29 cellular contexts compared by ENCODE assay signal in genomic region chr22:47121791-47122190, GRCh38.
"Had no signal": no experiment of that assay in that cellular context is flagged by ENCODE, and none has a peak within 500 bp of the region (broad histone marks: within the 10 kb centered on the region; RNA-seq: fewer than 3 reads in every experiment).

No MANE protein-coding gene starts in this region.

- H3K36me3 Mint-ChIP-seq: activated naive CD4-positive, alpha-beta T cell treated with anti-CD3 and anti-CD28 coated beads, Interleukin-2, amount 10 ng/mL, durations not matched to agents 7 days and 5 days had no signal

- H3K27me3 Mint-ChIP-seq: activated naive CD4-positive, alpha-beta T cell treated with anti-CD3 and anti-CD28 coated beads, Interleukin-2, amount 10 ng/mL, durations not matched to agents 7 days and 5 days; activated naive CD8-positive, alpha-beta T cell treated with anti-CD3 and anti-CD28 coated beads, Interleukin-2, amount 10 ng/mL, durations not matched to agents 7 days and 5 days; dendritic cell treated with granulocyte-macrophage colony-stimulating factor and Interleukin-4, amounts not matched to agents 40 ng/mL and 50 ng/mL, for 4 days; stimulated activated naive B cell treated with anti-CD40 and anti-IgM and Interleukin-4, amounts not matched to agents 10 μg/mL and 1 μg/mL and 100 μg/mL, for 72 hours had no signal

- H3K27me3 ChIP-seq: brain microvascular endothelial cell, pancreas, sigmoid colon, stomach, thyroid gland, upper lobe of left lung had no signal

- DNase-seq: activated CD4-positive, alpha-beta T cell treated with anti-CD3 and anti-CD28 coated beads for 4 hours; activated CD4-positive, alpha-beta T cell treated with anti-CD3 and anti-CD28 coated beads, Interleukin-2, amount 50 U/mL, for 4 hours; activated CD4-positive, CD25-positive, alpha-beta regulatory T cell; activated gamma-delta T cell; activated naive CD4-positive, alpha-beta T cell treated with anti-CD3 and anti-CD28 coated beads, Interleukin-2, amount 10 ng/mL, durations not matched to agents 7 days and 5 days; activated naive CD8-positive, alpha-beta T cell treated with anti-CD3 and anti-CD28 coated beads, Interleukin-2, amount 10 ng/mL, durations not matched to agents 7 days and 5 days; activated T-cell treated with anti-CD3 and anti-CD28 coated beads for 4 hours; brain microvascular endothelial cell; central memory CD4-positive, alpha-beta T cell; mesendoderm; nephron progenitor cell; retina; sigmoid colon; small intestine; stimulated activated CD4-positive, alpha-beta T cell treated with anti-CD3 and anti-CD28 coated beads, Interleukin-2, amount 100 ng/mL, for 24 hours; stimulated activated naive B cell treated with anti-CD40 and anti-IgM and Interleukin-4, amounts not matched to agents 10 μg/mL and 1 μg/mL and 100 μg/mL, for 72 hours; stomach; T-helper 1 cell; thyroid gland; upper lobe of left lung had no signal

- H3K4me3 ChIP-seq: pancreas, prostate gland, sigmoid colon, stomach, thyroid gland, upper lobe of left lung had no signal

- H3K27ac Mint-ChIP-seq: activated naive CD4-positive, alpha-beta T cell treated with anti-CD3 and anti-CD28 coated beads, Interleukin-2, amount 10 ng/mL, durations not matched to agents 7 days and 5 days; activated naive CD8-positive, alpha-beta T cell treated with anti-CD3 and anti-CD28 coated beads, Interleukin-2, amount 10 ng/mL, durations not matched to agents 7 days and 5 days; dendritic cell treated with granulocyte-macrophage colony-stimulating factor and Interleukin-4, amounts not matched to agents 40 ng/mL and 50 ng/mL, for 4 days; stimulated activated naive B cell treated with anti-CD40 and anti-IgM and Interleukin-4, amounts not matched to agents 10 μg/mL and 1 μg/mL and 100 μg/mL, for 72 hours had no signal

- FAIRE-seq: astrocyte, endometrium, frontal cortex, keratinocyte, pancreas, small intestine had no signal

- H3K9me3 ChIP-seq: pancreas, prostate gland, sigmoid colon, stomach, thyroid gland, upper lobe of left lung had no signal

- H3K27ac ChIP-seq: brain microvascular endothelial cell, epithelial cell of prostate, pancreas, prostate gland, sigmoid colon, stomach, thyroid gland, upper lobe of left lung had no signal

- H3K9me3 Mint-ChIP-seq: activated naive CD4-positive, alpha-beta T cell treated with anti-CD3 and anti-CD28 coated beads, Interleukin-2, amount 10 ng/mL, durations not matched to agents 7 days and 5 days; activated naive CD8-positive, alpha-beta T cell treated with anti-CD3 and anti-CD28 coated beads, Interleukin-2, amount 10 ng/mL, durations not matched to agents 7 days and 5 days; dendritic cell treated with granulocyte-macrophage colony-stimulating factor and Interleukin-4, amounts not matched to agents 40 ng/mL and 50 ng/mL, for 4 days; nephron progenitor cell; stimulated activated naive B cell treated with anti-CD40 and anti-IgM and Interleukin-4, amounts not matched to agents 10 μg/mL and 1 μg/mL and 100 μg/mL, for 72 hours had no signal

- ATAC-seq: left colon; pancreas; stimulated activated naive B cell treated with anti-CD40 and anti-IgM and Interleukin-4, amounts not matched to agents 10 μg/mL and 1 μg/mL and 100 μg/mL, for 72 hours had no signal

- H3K36me3 ChIP-seq: brain microvascular endothelial cell, pancreas, prostate gland, sigmoid colon, stomach, thyroid gland, upper lobe of left lung had no signal

- H3K4me3 Mint-ChIP-seq: activated naive CD4-positive, alpha-beta T cell treated with anti-CD3 and anti-CD28 coated beads, Interleukin-2, amount 10 ng/mL, durations not matched to agents 7 days and 5 days; activated naive CD8-positive, alpha-beta T cell treated with anti-CD3 and anti-CD28 coated beads, Interleukin-2, amount 10 ng/mL, durations not matched to agents 7 days and 5 days; dendritic cell treated with granulocyte-macrophage colony-stimulating factor and Interleukin-4, amounts not matched to agents 40 ng/mL and 50 ng/mL, for 4 days; nephron progenitor cell; stimulated activated naive B cell treated with anti-CD40 and anti-IgM and Interleukin-4, amounts not matched to agents 10 μg/mL and 1 μg/mL and 100 μg/mL, for 72 hours had no signal

- H3K4me1 Mint-ChIP-seq: activated naive CD4-positive, alpha-beta T cell treated with anti-CD3 and anti-CD28 coated beads, Interleukin-2, amount 10 ng/mL, durations not matched to agents 7 days and 5 days had no signal

- H3K4me1 ChIP-seq: prostate gland, sigmoid colon, stomach, thyroid gland, upper lobe of left lung had no signal
